In the genomic region with DNA sequence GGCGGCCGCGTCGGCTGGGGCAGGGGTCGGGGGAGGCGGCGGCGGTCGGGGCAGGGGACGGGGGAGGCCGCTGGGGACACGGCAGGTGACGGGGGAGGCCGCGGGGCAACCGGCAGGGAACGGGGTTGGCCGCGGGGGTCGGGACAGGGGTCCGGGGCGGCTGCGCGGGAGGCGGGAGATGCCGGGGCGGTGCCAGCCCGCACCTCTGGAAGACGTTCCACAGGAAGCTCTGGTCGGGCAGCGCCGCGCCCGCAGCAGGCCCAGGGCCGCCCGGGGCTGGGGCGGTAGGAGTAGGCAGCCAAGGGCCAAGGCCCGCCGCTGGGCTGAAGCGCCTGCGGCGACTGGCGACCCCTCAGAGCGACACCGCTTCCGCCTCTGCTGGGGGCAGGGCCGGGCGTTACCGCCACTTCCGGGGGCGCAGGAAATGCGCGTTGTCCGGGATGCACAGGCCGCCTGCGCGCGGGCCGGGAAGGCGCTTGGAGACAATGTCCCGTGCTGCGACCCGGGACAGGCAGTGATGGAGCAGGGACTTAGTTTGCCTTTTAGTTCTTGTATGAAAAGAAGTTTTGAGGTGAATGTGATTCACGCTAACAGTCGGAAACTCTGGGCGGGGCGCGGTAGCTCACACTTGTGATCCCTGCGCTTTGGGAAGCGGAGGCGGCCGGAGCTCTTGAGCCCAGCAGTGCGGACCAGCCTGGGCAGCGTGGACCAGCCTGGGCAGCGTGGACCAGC, we compare ENCODE assay signal across 1 cellular context.
TF ChIP-seq lines count a peak whose summit lies in the region.

No MANE protein-coding gene starts in this region.

TF ChIP-seq in K562, 482 proteins besides CTCF, POLR2A, EP300 and RAD21 (continued from another document and continues in another):
- TF ChIP-seq, protein P1, sequence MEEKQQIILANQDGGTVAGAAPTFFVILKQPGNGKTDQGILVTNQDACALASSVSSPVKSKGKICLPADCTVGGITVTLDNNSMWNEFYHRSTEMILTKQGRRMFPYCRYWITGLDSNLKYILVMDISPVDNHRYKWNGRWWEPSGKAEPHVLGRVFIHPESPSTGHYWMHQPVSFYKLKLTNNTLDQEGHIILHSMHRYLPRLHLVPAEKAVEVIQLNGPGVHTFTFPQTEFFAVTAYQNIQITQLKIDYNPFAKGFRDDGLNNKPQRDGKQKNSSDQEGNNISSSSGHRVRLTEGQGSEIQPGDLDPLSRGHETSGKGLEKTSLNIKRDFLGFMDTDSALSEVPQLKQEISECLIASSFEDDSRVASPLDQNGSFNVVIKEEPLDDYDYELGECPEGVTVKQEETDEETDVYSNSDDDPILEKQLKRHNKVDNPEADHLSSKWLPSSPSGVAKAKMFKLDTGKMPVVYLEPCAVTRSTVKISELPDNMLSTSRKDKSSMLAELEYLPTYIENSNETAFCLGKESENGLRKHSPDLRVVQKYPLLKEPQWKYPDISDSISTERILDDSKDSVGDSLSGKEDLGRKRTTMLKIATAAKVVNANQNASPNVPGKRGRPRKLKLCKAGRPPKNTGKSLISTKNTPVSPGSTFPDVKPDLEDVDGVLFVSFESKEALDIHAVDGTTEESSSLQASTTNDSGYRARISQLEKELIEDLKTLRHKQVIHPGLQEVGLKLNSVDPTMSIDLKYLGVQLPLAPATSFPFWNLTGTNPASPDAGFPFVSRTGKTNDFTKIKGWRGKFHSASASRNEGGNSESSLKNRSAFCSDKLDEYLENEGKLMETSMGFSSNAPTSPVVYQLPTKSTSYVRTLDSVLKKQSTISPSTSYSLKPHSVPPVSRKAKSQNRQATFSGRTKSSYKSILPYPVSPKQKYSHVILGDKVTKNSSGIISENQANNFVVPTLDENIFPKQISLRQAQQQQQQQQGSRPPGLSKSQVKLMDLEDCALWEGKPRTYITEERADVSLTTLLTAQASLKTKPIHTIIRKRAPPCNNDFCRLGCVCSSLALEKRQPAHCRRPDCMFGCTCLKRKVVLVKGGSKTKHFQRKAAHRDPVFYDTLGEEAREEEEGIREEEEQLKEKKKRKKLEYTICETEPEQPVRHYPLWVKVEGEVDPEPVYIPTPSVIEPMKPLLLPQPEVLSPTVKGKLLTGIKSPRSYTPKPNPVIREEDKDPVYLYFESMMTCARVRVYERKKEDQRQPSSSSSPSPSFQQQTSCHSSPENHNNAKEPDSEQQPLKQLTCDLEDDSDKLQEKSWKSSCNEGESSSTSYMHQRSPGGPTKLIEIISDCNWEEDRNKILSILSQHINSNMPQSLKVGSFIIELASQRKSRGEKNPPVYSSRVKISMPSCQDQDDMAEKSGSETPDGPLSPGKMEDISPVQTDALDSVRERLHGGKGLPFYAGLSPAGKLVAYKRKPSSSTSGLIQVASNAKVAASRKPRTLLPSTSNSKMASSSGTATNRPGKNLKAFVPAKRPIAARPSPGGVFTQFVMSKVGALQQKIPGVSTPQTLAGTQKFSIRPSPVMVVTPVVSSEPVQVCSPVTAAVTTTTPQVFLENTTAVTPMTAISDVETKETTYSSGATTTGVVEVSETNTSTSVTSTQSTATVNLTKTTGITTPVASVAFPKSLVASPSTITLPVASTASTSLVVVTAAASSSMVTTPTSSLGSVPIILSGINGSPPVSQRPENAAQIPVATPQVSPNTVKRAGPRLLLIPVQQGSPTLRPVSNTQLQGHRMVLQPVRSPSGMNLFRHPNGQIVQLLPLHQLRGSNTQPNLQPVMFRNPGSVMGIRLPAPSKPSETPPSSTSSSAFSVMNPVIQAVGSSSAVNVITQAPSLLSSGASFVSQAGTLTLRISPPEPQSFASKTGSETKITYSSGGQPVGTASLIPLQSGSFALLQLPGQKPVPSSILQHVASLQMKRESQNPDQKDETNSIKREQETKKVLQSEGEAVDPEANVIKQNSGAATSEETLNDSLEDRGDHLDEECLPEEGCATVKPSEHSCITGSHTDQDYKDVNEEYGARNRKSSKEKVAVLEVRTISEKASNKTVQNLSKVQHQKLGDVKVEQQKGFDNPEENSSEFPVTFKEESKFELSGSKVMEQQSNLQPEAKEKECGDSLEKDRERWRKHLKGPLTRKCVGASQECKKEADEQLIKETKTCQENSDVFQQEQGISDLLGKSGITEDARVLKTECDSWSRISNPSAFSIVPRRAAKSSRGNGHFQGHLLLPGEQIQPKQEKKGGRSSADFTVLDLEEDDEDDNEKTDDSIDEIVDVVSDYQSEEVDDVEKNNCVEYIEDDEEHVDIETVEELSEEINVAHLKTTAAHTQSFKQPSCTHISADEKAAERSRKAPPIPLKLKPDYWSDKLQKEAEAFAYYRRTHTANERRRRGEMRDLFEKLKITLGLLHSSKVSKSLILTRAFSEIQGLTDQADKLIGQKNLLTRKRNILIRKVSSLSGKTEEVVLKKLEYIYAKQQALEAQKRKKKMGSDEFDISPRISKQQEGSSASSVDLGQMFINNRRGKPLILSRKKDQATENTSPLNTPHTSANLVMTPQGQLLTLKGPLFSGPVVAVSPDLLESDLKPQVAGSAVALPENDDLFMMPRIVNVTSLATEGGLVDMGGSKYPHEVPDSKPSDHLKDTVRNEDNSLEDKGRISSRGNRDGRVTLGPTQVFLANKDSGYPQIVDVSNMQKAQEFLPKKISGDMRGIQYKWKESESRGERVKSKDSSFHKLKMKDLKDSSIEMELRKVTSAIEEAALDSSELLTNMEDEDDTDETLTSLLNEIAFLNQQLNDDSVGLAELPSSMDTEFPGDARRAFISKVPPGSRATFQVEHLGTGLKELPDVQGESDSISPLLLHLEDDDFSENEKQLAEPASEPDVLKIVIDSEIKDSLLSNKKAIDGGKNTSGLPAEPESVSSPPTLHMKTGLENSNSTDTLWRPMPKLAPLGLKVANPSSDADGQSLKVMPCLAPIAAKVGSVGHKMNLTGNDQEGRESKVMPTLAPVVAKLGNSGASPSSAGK (IDR thresholded peaks at IDR 0.05): peak; percentile 69
- TF ChIP-seq TCF7L2 (IDR thresholded peaks at IDR 0.05; ENCODE audit: low read depth, low read length) (no peak), CC2D1A (IDR thresholded peaks at IDR 0.05) (no peak), TEAD1 (CRISPR knock-in tag; IDR thresholded peaks at IDR 0.05) (peak in 1 of 2 experiments; percentile 27; a peak in 1 of 4 replicates), ETV6 (IDR thresholded peaks at IDR 0.05; ENCODE audit: borderline replicate concordance in 1 of 2, low read depth in 2 of 2, low read length in 1 of 2) (peak; percentile 86 to 89; a peak in 3 of 4 replicates), ETV6 (CRISPR knock-in tag; IDR thresholded peaks at IDR 0.05; ENCODE audit: borderline replicate concordance) (no peak), ARID2 (IDR thresholded peaks at IDR 0.05) (no peak), SREBF2 (CRISPR knock-in tag; IDR thresholded peaks at IDR 0.05) (no peak), KDM5B (IDR thresholded peaks at IDR 0.05; ENCODE audit: insufficient replicate concordance, low read depth, low read length) (peak; percentile 96), SIN3A (IDR thresholded peaks at IDR 0.05; ENCODE audit: borderline replicate concordance in 2 of 2, control insufficient read depth in 1 of 2, low read depth in 2 of 2, low read length in 2 of 2) (peak; percentile 86 to 90; a peak in 3 of 4 replicates), SMAD4 (CRISPR knock-in tag; conservative IDR thresholded peaks at IDR 0.05) (peak; percentile 60), ETV1 (tag; conservative IDR thresholded peaks at IDR 0.05; ENCODE audit: low read depth) (peak; percentile 86), NONO (IDR thresholded peaks at IDR 0.05; ENCODE audit: low read depth in 2 of 2, low read length in 1 of 2) (peak; percentile 66 to 94), NR2C1 (IDR thresholded peaks at IDR 0.05) (no peak), NR2C1 (tag; IDR thresholded peaks at IDR 0.05) (peak; percentile 43; the same call in 1 of the 2 replicates), LCOR (CRISPR knock-in tag; IDR thresholded peaks at IDR 0.05) (no peak), YY1 (IDR thresholded peaks at IDR 0.05; ENCODE audit: borderline replicate concordance in 1 of 3, control insufficient read depth in 1 of 3, extremely low read depth in 1 of 3, insufficient read depth in 3 of 3, insufficient read length in 1 of 3, insufficient replicate concordance in 2 of 3, low read depth in 1 of 3, low read length in 2 of 3) (peak in 2 of 3 experiments; percentile 60 to 84), PHF20 (IDR thresholded peaks at IDR 0.05; ENCODE audit: partially characterized antibody) (peak; percentile 92), RUNX1 (IDR thresholded peaks at IDR 0.05; ENCODE audit: low read depth) (no peak), KLF6 (CRISPR knock-in tag; IDR thresholded peaks at IDR 0.05; ENCODE audit: borderline replicate concordance) (peak; percentile 37; the same call in 1 of the 2 replicates), CHD2 (IDR thresholded peaks at IDR 0.05; ENCODE audit: low read depth, low read length) (peak; percentile 28; the same call in 1 of the 2 replicates), BHLHE40 (IDR thresholded peaks at IDR 0.05; ENCODE audit: low read length) (peak; percentile 52), MYC (IDR thresholded peaks at IDR 0.05; ENCODE audit: low read depth, low read length) (peak; percentile 88), MYC (CRISPR knock-in tag; IDR thresholded peaks at IDR 0.05; ENCODE audit: borderline replicate concordance, low read depth) (0 out of 2 replicates have a peak, but pooled peaks have one; percentile 66), MBD2 (IDR thresholded peaks at IDR 0.05; ENCODE audit: borderline replicate concordance, low read depth) (peak; percentile 74), FIP1L1 (IDR thresholded peaks at IDR 0.05; ENCODE audit: low read depth, low read length, poor library complexity, severe bottlenecking) (peak; percentile 72)
- TF ChIP-seq, protein P2, sequence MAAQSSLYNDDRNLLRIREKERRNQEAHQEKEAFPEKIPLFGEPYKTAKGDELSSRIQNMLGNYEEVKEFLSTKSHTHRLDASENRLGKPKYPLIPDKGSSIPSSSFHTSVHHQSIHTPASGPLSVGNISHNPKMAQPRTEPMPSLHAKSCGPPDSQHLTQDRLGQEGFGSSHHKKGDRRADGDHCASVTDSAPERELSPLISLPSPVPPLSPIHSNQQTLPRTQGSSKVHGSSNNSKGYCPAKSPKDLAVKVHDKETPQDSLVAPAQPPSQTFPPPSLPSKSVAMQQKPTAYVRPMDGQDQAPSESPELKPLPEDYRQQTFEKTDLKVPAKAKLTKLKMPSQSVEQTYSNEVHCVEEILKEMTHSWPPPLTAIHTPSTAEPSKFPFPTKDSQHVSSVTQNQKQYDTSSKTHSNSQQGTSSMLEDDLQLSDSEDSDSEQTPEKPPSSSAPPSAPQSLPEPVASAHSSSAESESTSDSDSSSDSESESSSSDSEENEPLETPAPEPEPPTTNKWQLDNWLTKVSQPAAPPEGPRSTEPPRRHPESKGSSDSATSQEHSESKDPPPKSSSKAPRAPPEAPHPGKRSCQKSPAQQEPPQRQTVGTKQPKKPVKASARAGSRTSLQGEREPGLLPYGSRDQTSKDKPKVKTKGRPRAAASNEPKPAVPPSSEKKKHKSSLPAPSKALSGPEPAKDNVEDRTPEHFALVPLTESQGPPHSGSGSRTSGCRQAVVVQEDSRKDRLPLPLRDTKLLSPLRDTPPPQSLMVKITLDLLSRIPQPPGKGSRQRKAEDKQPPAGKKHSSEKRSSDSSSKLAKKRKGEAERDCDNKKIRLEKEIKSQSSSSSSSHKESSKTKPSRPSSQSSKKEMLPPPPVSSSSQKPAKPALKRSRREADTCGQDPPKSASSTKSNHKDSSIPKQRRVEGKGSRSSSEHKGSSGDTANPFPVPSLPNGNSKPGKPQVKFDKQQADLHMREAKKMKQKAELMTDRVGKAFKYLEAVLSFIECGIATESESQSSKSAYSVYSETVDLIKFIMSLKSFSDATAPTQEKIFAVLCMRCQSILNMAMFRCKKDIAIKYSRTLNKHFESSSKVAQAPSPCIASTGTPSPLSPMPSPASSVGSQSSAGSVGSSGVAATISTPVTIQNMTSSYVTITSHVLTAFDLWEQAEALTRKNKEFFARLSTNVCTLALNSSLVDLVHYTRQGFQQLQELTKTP (IDR thresholded peaks at IDR 0.05; ENCODE audit: low read depth in 1 of 2, partially characterized antibody in 2 of 2): no peak
- TF ChIP-seq, protein P3, sequence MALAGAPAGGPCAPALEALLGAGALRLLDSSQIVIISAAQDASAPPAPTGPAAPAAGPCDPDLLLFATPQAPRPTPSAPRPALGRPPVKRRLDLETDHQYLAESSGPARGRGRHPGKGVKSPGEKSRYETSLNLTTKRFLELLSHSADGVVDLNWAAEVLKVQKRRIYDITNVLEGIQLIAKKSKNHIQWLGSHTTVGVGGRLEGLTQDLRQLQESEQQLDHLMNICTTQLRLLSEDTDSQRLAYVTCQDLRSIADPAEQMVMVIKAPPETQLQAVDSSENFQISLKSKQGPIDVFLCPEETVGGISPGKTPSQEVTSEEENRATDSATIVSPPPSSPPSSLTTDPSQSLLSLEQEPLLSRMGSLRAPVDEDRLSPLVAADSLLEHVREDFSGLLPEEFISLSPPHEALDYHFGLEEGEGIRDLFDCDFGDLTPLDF (CRISPR knock-in tag; IDR thresholded peaks at IDR 0.05): no peak; the same call in 1 of the 2 replicates
- TF ChIP-seq, protein P4, sequence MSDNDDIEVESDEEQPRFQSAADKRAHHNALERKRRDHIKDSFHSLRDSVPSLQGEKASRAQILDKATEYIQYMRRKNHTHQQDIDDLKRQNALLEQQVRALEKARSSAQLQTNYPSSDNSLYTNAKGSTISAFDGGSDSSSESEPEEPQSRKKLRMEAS (CRISPR knock-in tag; IDR thresholded peaks at IDR 0.05): peak; percentile 50; the same call in 1 of the 2 replicates
- TF ChIP-seq, protein P5, sequence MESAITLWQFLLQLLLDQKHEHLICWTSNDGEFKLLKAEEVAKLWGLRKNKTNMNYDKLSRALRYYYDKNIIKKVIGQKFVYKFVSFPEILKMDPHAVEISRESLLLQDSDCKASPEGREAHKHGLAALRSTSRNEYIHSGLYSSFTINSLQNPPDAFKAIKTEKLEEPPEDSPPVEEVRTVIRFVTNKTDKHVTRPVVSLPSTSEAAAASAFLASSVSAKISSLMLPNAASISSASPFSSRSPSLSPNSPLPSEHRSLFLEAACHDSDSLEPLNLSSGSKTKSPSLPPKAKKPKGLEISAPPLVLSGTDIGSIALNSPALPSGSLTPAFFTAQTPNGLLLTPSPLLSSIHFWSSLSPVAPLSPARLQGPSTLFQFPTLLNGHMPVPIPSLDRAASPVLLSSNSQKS (CRISPR knock-in tag; IDR thresholded peaks at IDR 0.05): no peak
- TF ChIP-seq, protein P6, sequence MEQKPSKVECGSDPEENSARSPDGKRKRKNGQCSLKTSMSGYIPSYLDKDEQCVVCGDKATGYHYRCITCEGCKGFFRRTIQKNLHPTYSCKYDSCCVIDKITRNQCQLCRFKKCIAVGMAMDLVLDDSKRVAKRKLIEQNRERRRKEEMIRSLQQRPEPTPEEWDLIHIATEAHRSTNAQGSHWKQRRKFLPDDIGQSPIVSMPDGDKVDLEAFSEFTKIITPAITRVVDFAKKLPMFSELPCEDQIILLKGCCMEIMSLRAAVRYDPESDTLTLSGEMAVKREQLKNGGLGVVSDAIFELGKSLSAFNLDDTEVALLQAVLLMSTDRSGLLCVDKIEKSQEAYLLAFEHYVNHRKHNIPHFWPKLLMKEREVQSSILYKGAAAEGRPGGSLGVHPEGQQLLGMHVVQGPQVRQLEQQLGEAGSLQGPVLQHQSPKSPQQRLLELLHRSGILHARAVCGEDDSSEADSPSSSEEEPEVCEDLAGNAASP (IDR thresholded peaks at IDR 0.05): no peak
